8 cellular contexts compared by ENCODE assay signal in the genomic region with DNA sequence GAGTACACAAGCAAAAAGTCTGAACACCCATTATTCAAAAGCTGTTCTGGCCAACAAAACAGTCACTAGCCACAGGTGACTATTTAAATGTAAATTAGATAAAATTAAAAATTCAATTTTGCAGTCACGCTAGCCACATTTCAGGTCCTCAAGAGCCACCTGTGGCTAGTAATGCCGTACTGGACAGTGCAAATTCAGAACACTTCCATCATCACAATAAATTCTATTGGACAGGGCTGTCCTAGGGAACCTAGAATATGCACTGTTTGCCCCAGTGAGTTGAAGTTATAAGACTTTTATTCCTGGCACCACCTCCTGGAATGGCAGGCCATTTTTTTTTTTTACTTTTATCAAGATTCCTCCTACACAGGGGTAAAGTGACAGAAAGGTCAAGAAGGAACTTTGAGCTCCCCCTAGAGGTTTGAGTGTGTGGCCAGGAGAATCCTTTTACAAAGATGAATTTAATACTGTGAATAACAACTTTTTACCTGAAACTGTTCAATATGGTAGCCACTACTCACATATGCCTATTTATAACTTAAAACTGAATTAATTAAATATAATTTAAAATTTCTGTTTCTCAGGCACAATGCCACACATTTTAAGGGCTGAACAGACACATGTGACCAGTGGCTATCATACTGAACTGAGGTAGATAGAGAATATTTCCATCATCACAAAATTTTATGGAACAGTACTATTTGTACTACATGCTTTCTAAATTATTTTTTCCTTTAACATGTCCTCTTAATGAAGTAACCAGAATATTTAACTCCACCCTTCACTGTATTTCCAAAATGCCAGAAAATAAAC. TPM values are rescaled to one million over a fixed set of nuclear protein-coding genes. Genes with fewer than 3 reads are reported as not detected.
DNase-seq lines count a peak whose midpoint lies in the region; ATAC-seq and TF ChIP-seq lines count a peak whose summit lies in the region.

No MANE protein-coding gene starts in this region.

- no peak overlapping the region for H3K4me3 ChIP-seq in epithelial cell of esophagus (ENCODE audit: low read length)
- H3K4me3 ChIP-seq in vagina: no peak overlapping the region

- peaks cover 36% of the 10 kb centered on the region for H3K4me1 ChIP-seq in vagina

- H3K27me3 ChIP-seq in vagina: no peaks in the 10 kb centered on the region

- no peaks in the 10 kb centered on the region for H3K9me3 ChIP-seq in vagina

- TF ChIP-seq POLR2A in vagina (IDR thresholded peaks at IDR 0.05): no peak

- no peaks in the 10 kb centered on the region for H3K27me3 Mint-ChIP-seq in natural killer cell (ENCODE audit: low read depth in 2 of 2)

- H3K27ac Mint-ChIP-seq in natural killer cell: no peak overlapping the region

- peak; percentile 81 for TF ChIP-seq CTCF in epithelial cell of esophagus (IDR thresholded peaks at IDR 0.05; ENCODE audit: insufficient read depth, low read depth, low read length, missing control alignments)
- peak; percentile 79 for TF ChIP-seq CTCF in natural killer cell (IDR thresholded peaks at IDR 0.05)
- TF ChIP-seq CTCF in vagina (IDR thresholded peaks at IDR 0.05): peak in 1 of 3 experiments; percentile 25

- no peaks in the 10 kb centered on the region for H3K36me3 Mint-ChIP-seq in natural killer cell

- peaks cover 33 to 42% of the 10 kb centered on the region in 2 donors for H3K4me1 Mint-ChIP-seq in natural killer cell

- ATAC-seq in GM19043 (IDR thresholded peaks at IDR 0.05; ENCODE audit: low read depth, unreplicated experiment) (peak; percentile 47), HG03571 (IDR thresholded peaks at IDR 0.05; ENCODE audit: unreplicated experiment) (peak; percentile 48), natural killer cell (peak in 2 of 3 donors; percentile 71 to 77), GM19452 (IDR thresholded peaks at IDR 0.05; ENCODE audit: unreplicated experiment) (no peak)

- H3K36me3 ChIP-seq in vagina: no peaks in the 10 kb centered on the region

- DNase-seq in D341Med (ENCODE audit: low spot score) (peak; percentile 43), RPMI7951 (ENCODE audit: low read depth) (peak; percentile 48), epithelial cell of esophagus (ENCODE audit: low read depth) (peak; percentile 63), natural killer cell (no peak), vagina (ENCODE audit: extremely low spot score in 2 of 2) (no peak)

- intact Hi-C loops in natural killer cell (cut with micrococcal nuclease) (loop anchor here (1.0 kb wide), 1 partner anchor 124 kb away; no protein-coding TSS in a partner anchor), vagina (cut with DNase I) (no loop called here)

- no peaks in the 10 kb centered on the region for H3K9me3 Mint-ChIP-seq in natural killer cell

- no peak overlapping the region for H3K4me3 Mint-ChIP-seq in natural killer cell

- H3K27ac ChIP-seq in vagina: no peak overlapping the region

RNA-seq across cellular contexts. Expression of a gene that starts 6.5 kb away (rescaled TPM):
- total RNA-seq in RPMI7951 (2014; rRNA removed; shearing (Covaris generic)): 9.3 and 15.0 TPM in 2 replicates
- total RNA-seq in natural killer cell (10 to 100 TPM; 10.1 to 14.1 (median 13.3) TPM), vagina (9.8 TPM)

RNA-seq across cellular contexts. Expression of a gene that starts 31.6 kb away (rescaled TPM):
- not detected in 2 replicates for total RNA-seq in RPMI7951 (2014; rRNA removed; shearing (Covaris generic))
- total RNA-seq in natural killer cell (1 to 10 TPM; 1.2 to 2.2 (median 1.5) TPM), vagina (34.9 TPM)

RNA-seq across cellular contexts. Expression of a gene that starts 41.6 kb away (rescaled TPM):
- not detected in 2 replicates for total RNA-seq in RPMI7951 (2014; rRNA removed; shearing (Covaris generic))
- total RNA-seq in natural killer cell: not detected
- 0.74 TPM for total RNA-seq in vagina

RNA-seq across cellular contexts. Expression of a gene that starts 53.9 kb away (rescaled TPM):
- total RNA-seq in RPMI7951 (2014; rRNA removed; shearing (Covaris generic)): 1.9 and 3.2 TPM in 2 replicates
- 10 to 100 TPM; 11.1 to 70.9 (median 28.4) TPM for total RNA-seq in natural killer cell
- 0.98 TPM for total RNA-seq in vagina

Comparison
In these comparisons a context has a peak if more than half of its experiments do, and no peak if none do; other contexts are left out.
1. DNase-seq: peak in D341Med (single experiment), RPMI7951 (single experiment) and epithelial cell of esophagus (single experiment); none in natural killer cell (single experiment) and vagina (0 of 2).
2. RNA of a gene that starts 31.6 kb away (total RNA-seq): 34.9 TPM in vagina (single experiment); 1.2 to 2.2 TPM in natural killer cell and not detected in RPMI7951; every median in the first group is over 10 times any median in the second.